18 cellular contexts compared by ENCODE assay signal in the genomic region with DNA sequence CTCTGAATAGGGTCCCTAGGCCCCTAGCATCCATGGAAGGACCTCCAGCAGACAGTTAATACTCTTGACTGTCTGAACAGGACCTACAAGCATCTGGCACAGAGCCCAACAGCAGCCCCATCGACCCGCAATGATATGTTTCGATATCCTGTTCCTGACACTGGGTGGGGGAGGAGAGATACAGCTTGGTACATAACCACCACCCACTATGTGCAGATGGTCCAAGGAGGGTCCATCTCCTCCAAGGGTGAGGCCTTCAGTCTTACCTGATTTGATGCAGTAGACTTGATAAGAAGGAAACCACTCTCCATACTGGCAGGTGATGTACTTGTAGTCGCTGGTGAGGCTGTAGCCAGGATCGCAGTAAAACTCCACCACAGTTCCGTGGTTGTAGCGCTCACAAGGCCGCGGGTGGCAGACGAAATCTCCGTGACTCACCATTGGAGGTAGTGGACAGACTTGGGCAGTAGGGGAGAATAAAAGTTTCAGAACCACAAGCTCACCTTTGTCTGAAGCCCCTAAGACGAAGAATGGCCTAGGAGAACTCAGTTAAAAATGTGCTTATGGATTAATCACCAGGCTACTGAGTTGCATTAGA.
DNase-seq lines count a peak whose midpoint lies in the region; ATAC-seq, FAIRE-seq and TF ChIP-seq lines count a peak whose summit lies in the region.
"Had no signal": no experiment of that assay in that cellular context is flagged by ENCODE, and none has a peak within 500 bp of the region (broad histone marks: within the 10 kb centered on the region; RNA-seq: fewer than 3 reads in every experiment).

No MANE protein-coding gene starts in this region.

- H3K27ac Mint-ChIP-seq in activated CD8-positive, alpha-beta memory T cell treated with anti-CD3 and anti-CD28 coated beads, Interleukin-2, amount 10 ng/mL, durations not matched to agents 7 days and 5 days: no peak overlapping the region
- peak overlapping the region; percentile 94 for H3K27ac Mint-ChIP-seq in T-helper 17 cell

- no peaks in the 10 kb centered on the region for H3K4me1 ChIP-seq in mucosa of descending colon (ENCODE audit: low read depth)
- peaks cover 0 to 13% of the 10 kb centered on the region in 2 donors for H3K4me1 ChIP-seq in right atrium auricular region
- H3K4me1 ChIP-seq: BLaER1 had no signal

- H3K36me3 Mint-ChIP-seq in activated CD8-positive, alpha-beta memory T cell treated with anti-CD3 and anti-CD28 coated beads, Interleukin-2, amount 10 ng/mL, durations not matched to agents 7 days and 5 days: no peaks in the 10 kb centered on the region
- H3K36me3 Mint-ChIP-seq in T-helper 17 cell (ENCODE audit: low read depth): peaks cover 2% of the 10 kb centered on the region

- no peaks in the 10 kb centered on the region for H3K9me3 Mint-ChIP-seq in activated CD8-positive, alpha-beta memory T cell treated with anti-CD3 and anti-CD28 coated beads, Interleukin-2, amount 10 ng/mL, durations not matched to agents 7 days and 5 days (ENCODE audit: low read depth)

- DNase-seq in activated CD8-positive, alpha-beta memory T cell treated with anti-CD3 and anti-CD28 coated beads, Interleukin-2, amount 10 ng/mL, durations not matched to agents 7 days and 5 days: peak; percentile 14
- DNase-seq in activated CD8-positive, alpha-beta memory T cell treated with anti-CD3 and anti-CD28 coated beads, Interleukin-2, amount 50 U/mL, for 48 hours: no peak
- no peak for DNase-seq in T-helper 17 cell
- peak; percentile 25 for DNase-seq in islet precursor cell
- DNase-seq in urothelium cell line (ENCODE audit: low spot score): no peak
- no peak for DNase-seq in activated T-cell treated with anti-CD3 and anti-CD28 coated beads, Interleukin-2, amount 50 U/mL, for 1 hour
- DNase-seq in mucosa of descending colon: no peak
- no peak for DNase-seq in right atrium auricular region (ENCODE audit: low spot score)
- DNase-seq: 8988T, COR-L47, DMS153, HCEC 1CT, NCI-H1436 treated with DMSO at 0.1 percent for 48 hours, NCI-H2227 treated with DMSO at 0.1 percent for 48 hours, NCI-H524 treated with DMSO at 0.1 percent for 48 hours, OCI-M1 had no signal

- no peak overlapping the region for H3K4me3 Mint-ChIP-seq in activated CD8-positive, alpha-beta memory T cell treated with anti-CD3 and anti-CD28 coated beads, Interleukin-2, amount 10 ng/mL, durations not matched to agents 7 days and 5 days
- H3K4me3 Mint-ChIP-seq in T-helper 17 cell: no peak overlapping the region

- H3K4me3 ChIP-seq in mucosa of descending colon: no peak overlapping the region
- no peak overlapping the region for H3K4me3 ChIP-seq in right atrium auricular region
- H3K4me3 ChIP-seq: BLaER1 had no signal

- H3K27ac ChIP-seq in right atrium auricular region: no peak overlapping the region
- H3K27ac ChIP-seq: BLaER1, RWPE1 had no signal

- H3K27me3 Mint-ChIP-seq in activated CD8-positive, alpha-beta memory T cell treated with anti-CD3 and anti-CD28 coated beads, Interleukin-2, amount 10 ng/mL, durations not matched to agents 7 days and 5 days: peaks cover 3% of the 10 kb centered on the region
- H3K27me3 Mint-ChIP-seq in T-helper 17 cell: no peaks in the 10 kb centered on the region

- no peak for TF ChIP-seq CTCF in mucosa of descending colon (IDR thresholded peaks at IDR 0.05)
- TF ChIP-seq CTCF in right atrium auricular region (IDR thresholded peaks at IDR 0.05): no peak

- CTCF ChIA-PET in activated CD8-positive, alpha-beta memory T cell treated with anti-CD3 and anti-CD28 coated beads, Interleukin-2, amount 10 ng/mL, durations not matched to agents 7 days and 5 days (lab: Charles Lee): no interaction called here

- H3K36me3 ChIP-seq in mucosa of descending colon (ENCODE audit: low read depth) (no peaks in the 10 kb centered on the region), right atrium auricular region (no peaks in the 10 kb centered on the region)
- H3K36me3 ChIP-seq: BLaER1 had no signal

- H3K27me3 ChIP-seq in right atrium auricular region: no peaks in the 10 kb centered on the region
- H3K27me3 ChIP-seq: BLaER1 had no signal

- no peaks in the 10 kb centered on the region for H3K4me1 Mint-ChIP-seq in activated CD8-positive, alpha-beta memory T cell treated with anti-CD3 and anti-CD28 coated beads, Interleukin-2, amount 10 ng/mL, durations not matched to agents 7 days and 5 days
- peaks cover 34% of the 10 kb centered on the region for H3K4me1 Mint-ChIP-seq in T-helper 17 cell

- intact Hi-C loops in mucosa of descending colon (cut with DNase I, micrococcal nuclease): no loop called here

- ATAC-seq in activated CD8-positive, alpha-beta memory T cell treated with anti-CD3 and anti-CD28 coated beads, Interleukin-2, amount 10 ng/mL, durations not matched to agents 7 days and 5 days: no peak
- ATAC-seq in T-helper 17 cell (no peak), mucosa of descending colon (no peak)

- peak; percentile 40 for FAIRE-seq in urothelium cell line (lab: Jason Lieb, UNC)

- H3K9me3 ChIP-seq in T-helper 17 cell (ENCODE audit: control insufficient read depth, low read length, poor library complexity, severe bottlenecking): no peaks in the 10 kb centered on the region
- no peaks in the 10 kb centered on the region for H3K9me3 ChIP-seq in mucosa of descending colon
- no peaks in the 10 kb centered on the region for H3K9me3 ChIP-seq in right atrium auricular region
- H3K9me3 ChIP-seq: BLaER1 had no signal

Comparison
In these comparisons a context has a peak if more than half of its experiments do, and no peak if none do; other contexts are left out.
1. DNase-seq: peak in activated CD8-positive, alpha-beta memory T cell treated with anti-CD3 and anti-CD28 coated beads, Interleukin-2, amount 10 ng/mL, durations not matched to agents 7 days and 5 days (single experiment) and islet precursor cell (single experiment); none in activated CD8-positive, alpha-beta memory T cell treated with anti-CD3 and anti-CD28 coated beads, Interleukin-2, amount 50 U/mL, for 48 hours (single experiment), T-helper 17 cell (0 of 3), urothelium cell line (single experiment), activated T-cell treated with anti-CD3 and anti-CD28 coated beads, Interleukin-2, amount 50 U/mL, for 1 hour (single experiment), mucosa of descending colon (0 of 3) and right atrium auricular region (single experiment).